ENCODE assay signal across 8 cellular contexts in the genomic region with DNA sequence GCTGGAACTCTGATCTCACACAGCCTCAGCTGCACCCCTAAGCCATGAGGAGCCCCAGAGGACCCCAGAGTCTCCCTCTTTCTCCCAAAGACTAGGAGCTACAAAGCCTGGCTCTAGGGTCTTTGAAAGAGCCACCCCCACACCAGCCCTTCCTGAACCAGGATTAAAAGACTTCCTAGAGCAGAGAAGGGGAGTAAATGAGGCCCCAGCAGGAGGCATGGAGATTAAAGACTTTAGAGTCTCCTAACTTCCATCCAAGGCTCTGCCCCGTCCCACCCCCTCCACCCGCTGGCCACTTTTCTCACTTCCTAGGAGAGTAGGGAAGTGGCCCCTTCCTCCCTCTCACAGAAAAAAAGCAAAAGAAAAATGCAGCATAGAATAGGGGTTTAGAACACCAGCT. TPM values are rescaled to one million over a fixed set of nuclear protein-coding genes. Genes with fewer than 3 reads are reported as not detected.
A peak's percentile ranks its signal among the peaks of the same experiment; 100 is the strongest.
DNase-seq lines count a peak whose midpoint lies in the region; ATAC-seq and TF ChIP-seq lines count a peak whose summit lies in the region.

No MANE protein-coding gene starts in this region.

- TF ChIP-seq POLR2A in NB4 (IDR thresholded peaks at IDR 0.05; ENCODE audit: extremely low read depth, insufficient read length), result no peak
- no peak for TF ChIP-seq POLR2A in lower leg skin (IDR thresholded peaks at IDR 0.05)

- H3K27me3 ChIP-seq in CD4-positive, alpha-beta T cell (ENCODE audit: control insufficient read depth, insufficient read depth, low read length), result no peaks in the 10 kb centered on the region
- no peaks in the 10 kb centered on the region for H3K27me3 ChIP-seq in dorsolateral prefrontal cortex

- no peak for DNase-seq in CD4-positive, alpha-beta T cell
- DNase-seq in NB4 (ENCODE audit: low read depth) (peak; percentile 57), dorsolateral prefrontal cortex (peak in 1 of 10 donors; percentile 23), left colon (no peak), mucosa of gallbladder (ENCODE audit: low spot score) (no peak), lower leg skin (ENCODE audit: low spot score in 2 of 2) (no peak)

- peaks cover 7% of the 10 kb centered on the region for H3K36me3 Mint-ChIP-seq in CD4-positive, alpha-beta T cell (ENCODE audit: low read depth)
- no peaks in the 10 kb centered on the region for H3K36me3 Mint-ChIP-seq in nephron (ENCODE audit: low read depth)

- peak overlapping the region; percentile 97 for H3K4me3 Mint-ChIP-seq in CD4-positive, alpha-beta T cell
- H3K4me3 Mint-ChIP-seq in nephron, result peak overlapping the region; percentile 91 to 93 (median 92)

- no peak for ATAC-seq in CD4-positive, alpha-beta T cell (ENCODE audit: poor library complexity)
- ATAC-seq in HG02973 (IDR thresholded peaks at IDR 0.05; ENCODE audit: unreplicated experiment), result no peak
- ATAC-seq in left colon, result no peak

- no peaks in the 10 kb centered on the region for H3K9me3 ChIP-seq in CD4-positive, alpha-beta T cell (ENCODE audit: control insufficient read depth, low read length)

- H3K27me3 Mint-ChIP-seq in CD4-positive, alpha-beta T cell, result peaks cover 10% of the 10 kb centered on the region
- peaks cover 45% of the 10 kb centered on the region for H3K27me3 Mint-ChIP-seq in nephron (ENCODE audit: low read depth)

- H3K4me1 Mint-ChIP-seq in CD4-positive, alpha-beta T cell (ENCODE audit: low read depth), result peaks cover 61% of the 10 kb centered on the region
- H3K4me1 Mint-ChIP-seq in nephron, result peaks cover 32% of the 10 kb centered on the region

- no peaks in the 10 kb centered on the region for H3K9me3 Mint-ChIP-seq in CD4-positive, alpha-beta T cell
- H3K9me3 Mint-ChIP-seq in nephron, result no peaks in the 10 kb centered on the region

- H3K4me3 ChIP-seq in NB4 (ENCODE audit: low read depth, low read length), result peak overlapping the region; percentile 78
- H3K4me3 ChIP-seq in dorsolateral prefrontal cortex, result peak overlapping the region; percentile 56 to 96 (median 87)
- no peak overlapping the region for H3K4me3 ChIP-seq in lower leg skin (ENCODE audit: low read depth, poor library complexity, severe bottlenecking)

- CTCF ChIA-PET in CD4-positive, alpha-beta T cell (lab: Charles Lee), result interaction anchor here (0.7 to 1.2 kb wide), 2 partner anchors 57 to 74 kb away, joined by 3 read pairs; no protein-coding TSS in a partner anchor

- POLR2A ChIA-PET in CD4-positive, alpha-beta T cell (lab: Charles Lee), result interaction anchor here (1.2 to 3.3 kb wide), 2 partner anchors 8 to 74 kb away, joined by 3 to 18 read pairs; no protein-coding TSS in a partner anchor

- H3K27ac Mint-ChIP-seq in CD4-positive, alpha-beta T cell, result no peak overlapping the region
- peak overlapping the region; percentile 56 to 70 (median 60) for H3K27ac Mint-ChIP-seq in nephron

- intact Hi-C loops in CD4-positive, alpha-beta T cell (cut with DNase I, micrococcal nuclease), result loop anchor here (5.0 to 10.0 kb wide), 3 partner anchors 79 to 886 kb away; partner anchors contain the start of gene B4GALT5 (in 1 of the 2)
- intact Hi-C loops in dorsolateral prefrontal cortex (cut with DNase I) (loop anchor here (5.0 kb wide), 4 partner anchors 74 to 99 kb away; no protein-coding TSS in a partner anchor), left colon (cut with DNase I, micrococcal nuclease) (no loop called here), lower leg skin (cut with DNase I; ENCODE audit: low total_unique reads) (no loop called here)

- no peak for TF ChIP-seq CTCF in CD4-positive, alpha-beta T cell (IDR thresholded peaks at IDR 0.05)
- no peak for TF ChIP-seq CTCF in NB4 (IDR thresholded peaks at IDR 0.05; ENCODE audit: low read depth, low read length)
- no peak for TF ChIP-seq CTCF in dorsolateral prefrontal cortex (IDR thresholded peaks at IDR 0.05 in 54 of 56, conservative IDR thresholded peaks at IDR 0.05 in 2 of 56; ENCODE audit: low read depth in 1 of 56, partially characterized antibody in 56 of 56)
- no peak for TF ChIP-seq CTCF in nephron (IDR thresholded peaks at IDR 0.05; ENCODE audit: unreplicated experiment in 3 of 3)
- no peak for TF ChIP-seq CTCF in lower leg skin (IDR thresholded peaks at IDR 0.05)

- peak overlapping the region; percentile 48 for H3K27ac ChIP-seq in CD4-positive, alpha-beta T cell (ENCODE audit: low read depth, low read length)
- H3K27ac ChIP-seq in dorsolateral prefrontal cortex, result peak overlapping the region; percentile 40 to 97 (median 93)

- WGBS in lower leg skin, 2 donors, result 48 to 55% methylated on average over 2 of the region's 2 CpGs

RNA-seq across cellular contexts. Expression of gene PREX1, which starts 1.7 kb away (rescaled TPM):
- 10 to 100 TPM; 73.9 to 74.5 TPM for total RNA-seq in CD4-positive, alpha-beta T cell
- 100 to 1,000 TPM in 76 of 120 experiments, 10 to 100 TPM in 44; 59.8 to 448 (median 117) TPM for total RNA-seq in dorsolateral prefrontal cortex
- 10 to 100 TPM in 1 of 2 donors, 1 to 10 TPM in 1; 6.2 to 11.8 TPM for total RNA-seq in left colon
- total RNA-seq in mucosa of gallbladder, result 29.8 TPM
- total RNA-seq in lower leg skin, result 10 to 100 TPM in 1 of 4 donors, 1 to 10 TPM in 3; 5.4 to 18.6 (median 7.9) TPM

Comparison
In these comparisons a context has a peak if more than half of its experiments do, and no peak if none do; other contexts are left out.
1. intact Hi-C loops: an anchor here in CD4-positive, alpha-beta T cell (5.0 to 10.0 kb wide) and dorsolateral prefrontal cortex (5.0 kb wide); none called in left colon and lower leg skin.